In genomic region chr3:142595951-142596725, GRCh38 we compare ENCODE assay signal across 8 cellular contexts. TPM values are rescaled to one million over a fixed set of nuclear protein-coding genes. Genes with fewer than 3 reads are reported as not detected.
DNase-seq lines count a peak whose midpoint lies in the region; ATAC-seq and TF ChIP-seq lines count a peak whose summit lies in the region.

Gene PLS1 (plus strand): TSS chr3:142596393. CDS start chr3:142664238, 67,845 bp downstream.

- H3K4me1 Mint-ChIP-seq in CD8-positive, alpha-beta T cell (ENCODE audit: low read depth) = peaks cover 17% of the 10 kb centered on the region
- peaks cover 18% of the 10 kb centered on the region for H3K4me1 Mint-ChIP-seq in activated CD8-positive, alpha-beta T cell treated with anti-CD3 and anti-CD28 coated beads, Interleukin-2, amount 10 ng/mL, durations not matched to agents 7 days and 5 days (ENCODE audit: low read depth)
- H3K4me1 Mint-ChIP-seq in memory B cell = peaks cover 8% of the 10 kb centered on the region

- intact Hi-C loops in CD8-positive, alpha-beta T cell (cut with DNase I, micrococcal nuclease) = loop anchor here (1.0 to 10.0 kb wide), 7 partner anchors 18 to 1078 kb away; partner anchors contain the start of genes ATR (in 2 of the 2), TRPC1 (in 2 of the 2), GK5 (in 1 of the 2) and U2SURP (in 1 of the 2)

- no peak for TF ChIP-seq CTCF in CD8-positive, alpha-beta T cell (IDR thresholded peaks at IDR 0.05)

- H3K9me3 Mint-ChIP-seq in CD8-positive, alpha-beta T cell = no peaks in the 10 kb centered on the region
- H3K9me3 Mint-ChIP-seq in activated CD8-positive, alpha-beta T cell treated with anti-CD3 and anti-CD28 coated beads, Interleukin-2, amount 10 ng/mL, durations not matched to agents 7 days and 5 days (ENCODE audit: insufficient read depth) = no peaks in the 10 kb centered on the region
- H3K9me3 Mint-ChIP-seq in memory B cell = no peaks in the 10 kb centered on the region

- H3K4me1 ChIP-seq in CD8-positive, alpha-beta T cell (ENCODE audit: insufficient read depth, low read length) = peaks cover 17% of the 10 kb centered on the region

- peak within 1 kb of the TSS; percentile 96 for H3K4me3 Mint-ChIP-seq in CD8-positive, alpha-beta T cell
- H3K4me3 Mint-ChIP-seq in activated CD8-positive, alpha-beta T cell treated with anti-CD3 and anti-CD28 coated beads, Interleukin-2, amount 10 ng/mL, durations not matched to agents 7 days and 5 days = peak within 1 kb of the TSS; percentile 92
- peak within 1 kb of the TSS; percentile 92 for H3K4me3 Mint-ChIP-seq in memory B cell

- peak within 1 kb of the TSS; percentile 84 for H3K4me3 ChIP-seq in CD8-positive, alpha-beta T cell (ENCODE audit: low read depth, low read length)

- peak within 1 kb of the TSS; percentile 89 for H3K27ac Mint-ChIP-seq in CD8-positive, alpha-beta T cell
- peak within 1 kb of the TSS; percentile 82 for H3K27ac Mint-ChIP-seq in activated CD8-positive, alpha-beta T cell treated with anti-CD3 and anti-CD28 coated beads, Interleukin-2, amount 10 ng/mL, durations not matched to agents 7 days and 5 days
- no peak within 1 kb of the TSS for H3K27ac Mint-ChIP-seq in memory B cell

- peaks cover 7% of the 10 kb centered on the region for H3K36me3 Mint-ChIP-seq in CD8-positive, alpha-beta T cell
- H3K36me3 Mint-ChIP-seq in activated CD8-positive, alpha-beta T cell treated with anti-CD3 and anti-CD28 coated beads, Interleukin-2, amount 10 ng/mL, durations not matched to agents 7 days and 5 days (ENCODE audit: low read depth) = no peaks in the 10 kb centered on the region
- no peaks in the 10 kb centered on the region for H3K36me3 Mint-ChIP-seq in memory B cell

- peak within 1 kb of the TSS; percentile 28 for H3K27ac ChIP-seq in CD8-positive, alpha-beta T cell (ENCODE audit: low read depth, low read length)

- no peaks in the 10 kb centered on the region for H3K9me3 ChIP-seq in CD8-positive, alpha-beta T cell (ENCODE audit: low read length)

- no peaks in the 10 kb centered on the region for H3K27me3 ChIP-seq in CD8-positive, alpha-beta T cell (ENCODE audit: insufficient read depth, low read length)

- POLR2A ChIA-PET in CD8-positive, alpha-beta T cell (lab: Charles Lee) = interaction anchor here (0.8 to 2.6 kb wide), 4 partner anchors 14 to 1376 kb away, joined by 4 to 21 read pairs (median 4); partner anchors contain the start of genes ATR, DIPK2A and U2SURP
- POLR2A ChIA-PET in activated CD8-positive, alpha-beta T cell treated with anti-CD3 and anti-CD28 coated beads, Interleukin-2, amount 10 ng/mL, durations not matched to agents 7 days and 5 days (lab: Charles Lee) = interaction anchor here (1.0 to 3.3 kb wide), 2 partner anchors 18 to 405 kb away, joined by 3 to 18 read pairs; partner anchors contain the start of genes ATR and U2SURP

- H3K36me3 ChIP-seq in CD8-positive, alpha-beta T cell (ENCODE audit: insufficient read depth, low read length) = no peaks in the 10 kb centered on the region

- DNase-seq in CD8-positive, alpha-beta T cell = peak; percentile 74 to 91 (median 82)
- DNase-seq in NCI-H774 (lab: John Stamatoyannopoulos, UW) = peak; percentile 89
- DNase-seq in activated CD8-positive, alpha-beta T cell treated with anti-CD3 and anti-CD28 coated beads, Interleukin-2, amount 10 ng/mL, durations not matched to agents 7 days and 5 days = peak; percentile 83
- peak; percentile 75 for DNase-seq in effector CD8-positive, alpha-beta T cell (lab: John Stamatoyannopoulos, UW)
- peak; percentile 75 to 88 for DNase-seq in memory B cell (ENCODE audit: low spot score in 2 of 2)
- DNase-seq in stimulated activated CD8-positive, alpha-beta memory T cell treated with anti-CD3 and anti-CD28 coated beads, Interleukin-12 subunit alpha, Interleukin-12 subunit beta, amount 100 ng/mL, for 24 hours (ENCODE audit: extremely low read depth) = peak; percentile 53

- CTCF ChIA-PET in CD8-positive, alpha-beta T cell (lab: Charles Lee) = interaction anchor here (0.6 to 3.2 kb wide), 3 partner anchors 9 to 233 kb away, joined by 3 to 17 read pairs (median 6); no protein-coding TSS in a partner anchor
- CTCF ChIA-PET in activated CD8-positive, alpha-beta T cell treated with anti-CD3 and anti-CD28 coated beads, Interleukin-2, amount 10 ng/mL, durations not matched to agents 7 days and 5 days (lab: Charles Lee) = no interaction called here

- H3K27me3 Mint-ChIP-seq in CD8-positive, alpha-beta T cell (ENCODE audit: low read depth) = peaks cover 11% of the 10 kb centered on the region
- peaks cover 7% of the 10 kb centered on the region for H3K27me3 Mint-ChIP-seq in activated CD8-positive, alpha-beta T cell treated with anti-CD3 and anti-CD28 coated beads, Interleukin-2, amount 10 ng/mL, durations not matched to agents 7 days and 5 days (ENCODE audit: low read depth)
- H3K27me3 Mint-ChIP-seq in memory B cell = peaks cover 12% of the 10 kb centered on the region

- peak; percentile 87 for ATAC-seq in CD8-positive, alpha-beta T cell
- ATAC-seq in GM19438 (IDR thresholded peaks at IDR 0.05; ENCODE audit: low read depth, unreplicated experiment) = peak; percentile 79
- ATAC-seq in HG03565 (IDR thresholded peaks at IDR 0.05; ENCODE audit: unreplicated experiment) = peak; percentile 87
- peak; percentile 95 for ATAC-seq in activated CD8-positive, alpha-beta T cell treated with anti-CD3 and anti-CD28 coated beads, Interleukin-2, amount 10 ng/mL, durations not matched to agents 7 days and 5 days
- ATAC-seq in memory B cell (ENCODE audit: low read depth) = peak; percentile 81

RNA-seq across cellular contexts. Expression of gene PLS1, which starts in this region (rescaled TPM):
- 1 to 10 TPM in 1 of 2 experiments, under 1 TPM in 1; 0.57 to 2.0 TPM for total RNA-seq in CD8-positive, alpha-beta T cell
- 1 to 10 TPM; 2.3 to 3.2 TPM for total RNA-seq in activated CD8-positive, alpha-beta T cell treated with anti-CD3 and anti-CD28 coated beads, Interleukin-2, amount 10 ng/mL, durations not matched to agents 7 days and 5 days

Comparison
In these comparisons a context has a peak if more than half of its experiments do, and no peak if none do; other contexts are left out.
1. Peak in every context shown above with its lines: DNase-seq, ATAC-seq, H3K4me3 ChIP-seq and H3K27ac ChIP-seq.